In genomic region chr7:68717176-68717575, GRCh38 we compare ENCODE assay signal across 8 cellular contexts.
"Had no signal": no experiment of that assay in that cellular context is flagged by ENCODE, and none has a peak within 500 bp of the region (broad histone marks: within the 10 kb centered on the region; RNA-seq: fewer than 3 reads in every experiment).

No MANE protein-coding gene starts in this region.

- DNase-seq: GDM1, GF-D8 had no signal

- FAIRE-seq: G401.6, GM12878, GM12891, GM12892, GM18507, GM19239 had no signal

- H3K4me3 ChIP-seq: GM12878 had no signal

- ATAC-seq: GM12878 had no signal
